In the genomic region with DNA sequence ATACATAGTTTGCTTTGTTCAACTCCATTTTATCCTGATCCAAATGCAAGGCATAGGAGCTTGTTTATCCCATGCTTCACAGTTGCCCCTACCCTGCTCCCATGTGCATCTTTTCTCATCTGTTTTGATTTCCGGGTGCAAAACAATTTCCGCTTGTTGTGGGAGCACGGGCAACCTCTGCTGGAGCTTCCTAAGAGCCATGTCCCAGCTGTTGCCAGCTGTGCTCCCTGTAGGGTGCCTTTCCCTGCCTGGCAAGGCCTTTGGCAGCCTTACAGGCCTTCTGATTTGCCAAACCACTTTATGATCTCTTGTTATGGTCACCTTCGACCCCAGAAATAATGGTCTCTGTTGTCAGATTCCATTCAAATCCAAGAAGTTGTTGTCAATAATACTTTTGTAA, we compare ENCODE assay signal across 25 cellular contexts.
"Had no signal": no experiment of that assay in that cellular context is flagged by ENCODE, and none has a peak within 500 bp of the region (broad histone marks: within the 10 kb centered on the region; RNA-seq: fewer than 3 reads in every experiment).

No MANE protein-coding gene starts in this region.

- H3K4me2 ChIP-seq: PC-9 had no signal

- H3K9me3 ChIP-seq: ascending aorta had no signal

- H3K27me3 ChIP-seq: ascending aorta, cardiac muscle cell had no signal

- H3K4me3 Mint-ChIP-seq: activated CD8-positive, alpha-beta memory T cell treated with anti-CD3 and anti-CD28 coated beads, Interleukin-2, amount 10 ng/mL, durations not matched to agents 7 days and 5 days; activated naive CD8-positive, alpha-beta T cell treated with anti-CD3 and anti-CD28 coated beads, Interleukin-2, amount 50 U/mL, for 24 hours; activated T-cell treated with anti-CD3 and anti-CD28 coated beads, Interleukin-2, amount 50 U/mL, for 4 hours; brain; T-helper 1 cell treated with Interleukin-12 subunit alpha and Interleukin-12 subunit beta and Interleukin-4 antibody, amounts not matched to agents 30 μg/mL and 1 μg/mL, for 36 hours had no signal

- H3K4me1 ChIP-seq: ascending aorta had no signal

- H3K27ac ChIP-seq: ascending aorta, cardiac muscle cell, PC-9 had no signal

- H3K36me3 ChIP-seq: ascending aorta, cardiac muscle cell had no signal

- H3K4me1 Mint-ChIP-seq: activated CD8-positive, alpha-beta memory T cell treated with anti-CD3 and anti-CD28 coated beads, Interleukin-2, amount 10 ng/mL, durations not matched to agents 7 days and 5 days; activated naive CD8-positive, alpha-beta T cell treated with anti-CD3 and anti-CD28 coated beads, Interleukin-2, amount 50 U/mL, for 24 hours had no signal

- DNase-seq: activated CD4-positive, alpha-beta T cell treated with anti-CD3 and anti-CD28 coated beads for 4 hours; activated CD4-positive, alpha-beta T cell treated with anti-CD3 and anti-CD28 coated beads, Interleukin-2, amount 50 U/mL, for 48 hours; activated CD8-positive, alpha-beta memory T cell treated with anti-CD3 and anti-CD28 coated beads, Interleukin-2, amount 10 ng/mL, durations not matched to agents 7 days and 5 days; activated effector memory CD4-positive, alpha-beta T cell treated with anti-CD3 and anti-CD28 coated beads, Interleukin-2, amount 50 U/mL, for 16 hours; activated naive CD4-positive, alpha-beta T cell treated with Interleukin-2 at 50 U/mL for 16 hours; activated naive CD8-positive, alpha-beta T cell treated with anti-CD3 and anti-CD28 coated beads, Interleukin-2, amount 50 U/mL, for 24 hours; activated T-cell treated with anti-CD3 and anti-CD28 coated beads, Interleukin-2, amount 50 U/mL, for 4 hours; amniotic stem cell; cerebellar nuclear complex; Kasumi-1; KBM-7; NCI-H1105; NCI-H1436; NCI-H1694 treated with DMSO at 0.1 percent for 48 hours; NCI-H2029 treated with DMSO at 0.1 percent for 48 hours; NCI-H446; NCI-H524; PC-9; SHP77 treated with DMSO at 0.1 percent for 48 hours had no signal

- H3K27ac Mint-ChIP-seq: activated CD8-positive, alpha-beta memory T cell treated with anti-CD3 and anti-CD28 coated beads, Interleukin-2, amount 10 ng/mL, durations not matched to agents 7 days and 5 days; activated naive CD4-positive, alpha-beta T cell treated with anti-CD3 and anti-CD28 coated beads, Interleukin-2, amount 50 U/mL, for 72 hours; activated naive CD8-positive, alpha-beta T cell treated with anti-CD3 and anti-CD28 coated beads, Interleukin-2, amount 50 U/mL, for 24 hours; T-helper 1 cell treated with Interleukin-12 subunit alpha and Interleukin-12 subunit beta and Interleukin-4 antibody, amounts not matched to agents 30 μg/mL and 1 μg/mL, for 36 hours had no signal

- H3K36me3 Mint-ChIP-seq: activated CD8-positive, alpha-beta memory T cell treated with anti-CD3 and anti-CD28 coated beads, Interleukin-2, amount 10 ng/mL, durations not matched to agents 7 days and 5 days; brain had no signal

- H3K27me3 Mint-ChIP-seq: activated CD8-positive, alpha-beta memory T cell treated with anti-CD3 and anti-CD28 coated beads, Interleukin-2, amount 10 ng/mL, durations not matched to agents 7 days and 5 days; activated naive CD8-positive, alpha-beta T cell treated with anti-CD3 and anti-CD28 coated beads, Interleukin-2, amount 50 U/mL, for 24 hours had no signal

- H3K4me3 ChIP-seq: ascending aorta, cardiac muscle cell, PC-9 had no signal

- H2AFZ ChIP-seq: PC-9 had no signal

- ATAC-seq: activated CD4-positive, CD25-positive, alpha-beta regulatory T cell treated with anti-CD3 and anti-CD28 coated beads, Interleukin-2, amount 50 U/mL, for 24 hours; activated CD8-positive, alpha-beta memory T cell treated with anti-CD3 and anti-CD28 coated beads, Interleukin-2, amount 10 ng/mL, durations not matched to agents 7 days and 5 days; activated naive CD4-positive, alpha-beta T cell treated with anti-CD3 and anti-CD28 coated beads, Interleukin-2, amount 50 U/mL, for 72 hours; activated naive CD8-positive, alpha-beta T cell treated with anti-CD3 and anti-CD28 coated beads, Interleukin-2, amount 50 U/mL, for 24 hours; activated T-cell treated with anti-CD3 and anti-CD28 coated beads, Interleukin-2, amount 50 U/mL, for 4 hours had no signal
